In genomic region chr1:39973503-39974135, GRCh38 we compare ENCODE assay signal across 8 cellular contexts.
DNase-seq lines count a peak whose midpoint lies in the region; ATAC-seq and FAIRE-seq lines count a peak whose summit lies in the region.

No MANE protein-coding gene starts in this region.

- peak; percentile 4 for FAIRE-seq in endometrium (lab: Jason Lieb, UNC)

- ATAC-seq in HG02642 (IDR thresholded peaks at IDR 0.05; ENCODE audit: poor library complexity, unreplicated experiment) (peak; percentile 44), GM19452 (IDR thresholded peaks at IDR 0.05; ENCODE audit: unreplicated experiment) (no peak)

- peak; percentile 80 for DNase-seq in CD1c-positive myeloid dendritic cell (ENCODE audit: extremely low spot score)
- DNase-seq in NCI-H82 treated with DMSO at 0.1 percent for 48 hours (lab: John Stamatoyannopoulos, UW; ENCODE audit: unreplicated experiment): peak; percentile 45
- DNase-seq in activated CD8-positive, alpha-beta memory T cell treated with anti-CD3 and anti-CD28 coated beads for 4 hours (ENCODE audit: low read depth in 2 of 2): peak; percentile 38 to 53
- peak; percentile 78 for DNase-seq in middle frontal gyrus (ENCODE audit: extremely low spot score, low spot score)
- peak; percentile 85 for DNase-seq in stimulated activated CD8-positive, alpha-beta memory T cell treated with anti-CD3 and anti-CD28 coated beads, Interleukin-4, amount 100 ng/mL, for 48 hours
